In the genomic region with DNA sequence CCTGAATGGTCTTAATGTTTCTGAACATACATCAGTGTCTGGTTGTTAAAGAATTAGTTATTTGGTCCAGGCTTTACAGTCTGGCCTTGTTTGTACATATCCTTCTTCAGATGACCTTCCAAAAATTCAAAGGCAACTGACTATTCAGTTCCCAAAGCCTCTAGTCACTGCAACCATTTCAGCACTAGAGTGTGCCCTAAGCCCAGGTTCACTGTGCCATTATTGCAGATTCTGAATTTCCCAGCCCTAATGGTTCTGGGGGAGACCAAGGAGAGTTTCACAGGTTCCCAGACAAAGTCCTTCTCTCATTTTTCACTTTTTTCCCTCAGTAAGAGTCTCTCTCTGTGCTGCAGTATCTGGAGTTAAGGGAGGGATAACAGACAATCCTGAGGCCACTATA, we compare ENCODE assay signal across 1 cellular context.
TF ChIP-seq lines count a peak whose summit lies in the region.

No MANE protein-coding gene starts in this region.

TF ChIP-seq in HepG2, 621 proteins besides CTCF, POLR2A, EP300 and RAD21 (continued from another document):
- no peak for TF ChIP-seq REST (IDR thresholded peaks at IDR 0.05; ENCODE audit: borderline replicate concordance in 1 of 2, low read depth in 1 of 2, low read length in 2 of 2)
